ENCODE assay signal across 7 cellular contexts in genomic region chr19:57916168-57916995, GRCh38. TPM values are rescaled to one million over a fixed set of nuclear protein-coding genes. Genes with fewer than 3 reads are reported as not detected.
DNase-seq lines count a peak whose midpoint lies in the region; ATAC-seq, FAIRE-seq and TF ChIP-seq lines count a peak whose summit lies in the region.
"Not testable (repeated sequence)": the region's sequence is repeated elsewhere in the genome, so short reads cannot be mapped to it uniquely, and the experiment has no call there.

TSS of gene ZNF417 (minus strand) at chr19:57916592. CDS start at chr19:57916411, 181 bp downstream.

- H3K27ac Mint-ChIP-seq in astrocyte (ENCODE audit: unreplicated experiment), result peak within 1 kb of the TSS; percentile 85

- H3K9me2 ChIP-seq in hepatocyte (replicated peaks; ENCODE audit: insufficient read depth), result not testable (repeated sequence)

- peaks cover 36% of the 10 kb centered on the region for H3K79me2 ChIP-seq in astrocyte (ENCODE audit: insufficient read depth, low read length)
- peaks cover 36% of the 10 kb centered on the region for H3K79me2 ChIP-seq in hepatocyte

- not testable (repeated sequence) for H3K9me3 ChIP-seq in astrocyte (ENCODE audit: insufficient read depth, low read depth, low read length); hepatocyte (ENCODE audit: low read depth)

- peak within 1 kb of the TSS; percentile 90 for H3K4me2 ChIP-seq in astrocyte (ENCODE audit: low read length)
- H3K4me2 ChIP-seq in hepatocyte, result peak within 1 kb of the TSS; percentile 91

- H3K27me3 ChIP-seq in astrocyte (ENCODE audit: insufficient read depth, low read length); hepatocyte: not testable (repeated sequence)

- not testable (repeated sequence) for H3K36me3 ChIP-seq in astrocyte (ENCODE audit: insufficient read depth, low read length); hepatocyte (replicated peaks; ENCODE audit: insufficient read depth, low read depth)

- H3K9ac ChIP-seq in astrocyte (ENCODE audit: low read length), result peak within 1 kb of the TSS; percentile 87

- not testable (repeated sequence) for H4K20me1 ChIP-seq in astrocyte (ENCODE audit: insufficient read depth, low read length); hepatocyte (ENCODE audit: insufficient read depth, poor library complexity, severe bottlenecking)

- not testable (repeated sequence) for H3K9me3 Mint-ChIP-seq in astrocyte (ENCODE audit: unreplicated experiment)

- WGBS in hepatocyte (ENCODE audit: low lambda C conversion rate, missing lambda C conversion rate), result under 1% methylated on average over 51 of the region's 51 CpGs

- not testable (repeated sequence) for TF ChIP-seq CTCF in astrocyte (IDR thresholded peaks at IDR 0.05; ENCODE audit: insufficient read depth, low read depth, low read length)
- TF ChIP-seq CTCF in hepatocyte (IDR thresholded peaks at IDR 0.05; ENCODE audit: poor library complexity), result peak; percentile 38

- FAIRE-seq in astrocyte (lab: Jason Lieb, UNC), result peak; percentile 13

- H3K4me3 ChIP-seq in astrocyte (ENCODE audit: insufficient read depth, low read depth, low read length) (peak within 1 kb of the TSS; percentile 89), hepatocyte (peak within 1 kb of the TSS; percentile 88)

- not testable (repeated sequence) for H3K4me1 ChIP-seq in astrocyte (ENCODE audit: insufficient read depth, low read length)
- H3K4me1 ChIP-seq in hepatocyte (ENCODE audit: insufficient read depth), result peaks cover 11% of the 10 kb centered on the region

- ATAC-seq in GM18499 (IDR thresholded peaks at IDR 0.05; ENCODE audit: insufficient read depth, unreplicated experiment), result peak; percentile 82
- ATAC-seq in HG02943 (IDR thresholded peaks at IDR 0.05; ENCODE audit: low read depth, unreplicated experiment), result peak; percentile 96

- H3K4me1 Mint-ChIP-seq in astrocyte (ENCODE audit: low read depth, unreplicated experiment), result peaks cover 14% of the 10 kb centered on the region

- peak within 1 kb of the TSS; percentile 53 for H2AFZ ChIP-seq in astrocyte (ENCODE audit: low read depth, low read length)
- peak within 1 kb of the TSS; percentile 57 for H2AFZ ChIP-seq in hepatocyte

- H3K4me3 Mint-ChIP-seq in astrocyte (ENCODE audit: unreplicated experiment), result peak within 1 kb of the TSS; percentile 96

- peaks cover 34% of the 10 kb centered on the region for H3K36me3 Mint-ChIP-seq in astrocyte (ENCODE audit: low read depth, unreplicated experiment)

- peak; percentile 61 to 85 for DNase-seq in NCI-H187 (lab: John Stamatoyannopoulos, UW)
- DNase-seq in astrocyte (ENCODE audit: low read depth), result peak; percentile 95
- DNase-seq in hepatocyte (ENCODE audit: low spot score), result peak; percentile 94
- DNase-seq in renal cortical epithelial cell (ENCODE audit: low read depth), result peak; percentile 95

- intact Hi-C loops in T-helper 2 cell treated with Interferon-gamma antibody and Interleukin-4, amounts not matched to agents 100 ng/mL and 5 ng/mL, for 36 hours (cut with micrococcal nuclease), result loop anchor here (1.0 to 10.0 kb wide), 8 partner anchors 27 to 676 kb away; partner anchors contain the start of genes ZNF329, ZNF416, ZNF606 and ZNF671

- H3K27ac ChIP-seq in astrocyte (ENCODE audit: low read depth, low read length), result peak within 1 kb of the TSS; percentile 40
- H3K27ac ChIP-seq in hepatocyte, result peak within 1 kb of the TSS; percentile 81

- H3K27me3 Mint-ChIP-seq in astrocyte (ENCODE audit: low read depth, unreplicated experiment), result not testable (repeated sequence)

RNA-seq across cellular contexts. Expression of gene ZNF417, which starts in this region (rescaled TPM):
- total RNA-seq in T-helper 2 cell treated with Interferon-gamma antibody and Interleukin-4, amounts not matched to agents 100 ng/mL and 5 ng/mL, for 36 hours, result 17.9 and 22.0 TPM in 2 replicates
- total RNA-seq in astrocyte (16.2 and 17.2 TPM in 2 replicates), hepatocyte (11.4 and 14.3 TPM in 2 replicates), renal cortical epithelial cell (8.3 and 28.5 TPM in 2 replicates)
- 3.9 and 6.2 TPM in 2 replicates for polyA plus RNA-seq in hepatocyte

Comparison
In these comparisons a context has a peak if more than half of its experiments do, and no peak if none do; other contexts are left out.
1. Peak in every context shown above with its lines: DNase-seq, ATAC-seq, H3K4me3 ChIP-seq and H3K27ac ChIP-seq.